Comparison of ENCODE assay signal across 19 cellular contexts in genomic region chr3:134655706-134656105, GRCh38. TPM values are rescaled to one million over a fixed set of nuclear protein-coding genes. Genes with fewer than 3 reads are reported as not detected.
DNase-seq lines count a peak whose midpoint lies in the region; ATAC-seq and TF ChIP-seq lines count a peak whose summit lies in the region.
"Had no signal": no experiment of that assay in that cellular context is flagged by ENCODE, and none has a peak within 500 bp of the region (broad histone marks: within the 10 kb centered on the region; RNA-seq: fewer than 3 reads in every experiment).

No MANE protein-coding gene starts in this region.

- H3K79me2 ChIP-seq in SK-N-SH (ENCODE audit: insufficient read depth), result no peaks in the 10 kb centered on the region

- H2AK9ac ChIP-seq in IMR-90 (replicated peaks; ENCODE audit: low read depth, low read length, poor library complexity), result no peak overlapping the region

- H3K9me1 ChIP-seq in IMR-90 (ENCODE audit: insufficient read depth, low read length), result no peaks in the 10 kb centered on the region

- no peak overlapping the region for H4K5ac ChIP-seq in IMR-90 (ENCODE audit: low read depth, low read length)

- no peak overlapping the region for H3K14ac ChIP-seq in IMR-90 (replicated peaks; ENCODE audit: low read depth, low read length)

- no peak overlapping the region for H3K27ac Mint-ChIP-seq in activated CD8-positive, alpha-beta memory T cell treated with anti-CD3 and anti-CD28 coated beads, Interleukin-2, amount 10 ng/mL, durations not matched to agents 7 days and 5 days
- no peak overlapping the region for H3K27ac Mint-ChIP-seq in osteocyte (ENCODE audit: unreplicated experiment)
- H3K27ac Mint-ChIP-seq: CD14-positive monocyte; CD4-positive, alpha-beta memory T cell; GM23338; HFFc6; IgD-negative memory B cell had no signal

- dilution Hi-C loops in IMR-90 (cut with HindIII; ENCODE audit: low sequenced_read_pairs, unreplicated experiment), result no loop called here

- peaks cover 18% of the 10 kb centered on the region for H3K27me3 ChIP-seq in IMR-90 (ENCODE audit: control insufficient read depth, insufficient read depth, low read length)
- H3K27me3 ChIP-seq in esophagus muscularis mucosa, result no peaks in the 10 kb centered on the region
- no peaks in the 10 kb centered on the region for H3K27me3 ChIP-seq in SK-N-SH (ENCODE audit: insufficient read depth)
- H3K27me3 ChIP-seq: BLaER1 had no signal

- no peaks in the 10 kb centered on the region for H3K79me1 ChIP-seq in IMR-90 (ENCODE audit: low read depth in 1 of 2, low read length in 2 of 2)

- H2BK5ac ChIP-seq in IMR-90 (ENCODE audit: low read depth, low read length, poor library complexity, severe bottlenecking), result no peak overlapping the region

- CTCF ChIA-PET in activated CD8-positive, alpha-beta memory T cell treated with anti-CD3 and anti-CD28 coated beads, Interleukin-2, amount 10 ng/mL, durations not matched to agents 7 days and 5 days (lab: Charles Lee), result no interaction called here
- CTCF ChIA-PET in IMR-90 (lab: Yijun Ruan, JAX), result no interaction called here
- CTCF ChIA-PET in SK-N-SH (lab: Yijun Ruan, JAX), result interaction anchor here (0.9 to 1.4 kb wide), 3 partner anchors 15 to 55 kb away, joined by 3 to 5 read pairs (median 4); no protein-coding TSS in a partner anchor

- H3K27me3 Mint-ChIP-seq in activated CD8-positive, alpha-beta memory T cell treated with anti-CD3 and anti-CD28 coated beads, Interleukin-2, amount 10 ng/mL, durations not matched to agents 7 days and 5 days, result peaks cover 24% of the 10 kb centered on the region
- H3K27me3 Mint-ChIP-seq in osteocyte (ENCODE audit: unreplicated experiment), result peaks cover 25% of the 10 kb centered on the region

- H2BK120ac ChIP-seq in IMR-90 (ENCODE audit: low read depth, low read length), result no peak overlapping the region

- no peaks in the 10 kb centered on the region for H3F3A ChIP-seq in SK-N-SH (replicated peaks; ENCODE audit: insufficient read depth)

- no peak overlapping the region for H3K56ac ChIP-seq in IMR-90 (ENCODE audit: extremely low read depth, insufficient read depth, low read length)

- no peak overlapping the region for H3K18ac ChIP-seq in IMR-90 (ENCODE audit: low read depth, low read length)

- DNase-seq in activated CD8-positive, alpha-beta memory T cell treated with anti-CD3 and anti-CD28 coated beads for 24 hours, result peak; percentile 17
- no peak for DNase-seq in activated CD8-positive, alpha-beta memory T cell treated with anti-CD3 and anti-CD28 coated beads, Interleukin-2, amount 10 ng/mL, durations not matched to agents 7 days and 5 days
- DNase-seq in IMR-90 (no peak), esophagus muscularis mucosa (ENCODE audit: extremely low spot score) (peak; percentile 66), osteocyte (ENCODE audit: extremely low spot score, unreplicated experiment) (peak; percentile 32), caudate nucleus (lab: John Stamatoyannopoulos, UW) (no peak), SK-N-SH (no peak)
- DNase-seq: Calu3; CD4-positive, alpha-beta memory T cell; DMS 273 treated with DMSO at 0.1 percent for 48 hours; HFFc6 had no signal

- no peak overlapping the region for H2BK15ac ChIP-seq in IMR-90 (ENCODE audit: low read depth, low read length)

- no peak for TF ChIP-seq RAD21 in IMR-90 (IDR thresholded peaks at IDR 0.05; ENCODE audit: low read length)
- TF ChIP-seq RAD21 in SK-N-SH (IDR thresholded peaks at IDR 0.05; ENCODE audit: low read length), result no peak

- no peak overlapping the region for H4K91ac ChIP-seq in IMR-90 (ENCODE audit: insufficient read depth, low read depth, low read length)

- H3K4me1 ChIP-seq in IMR-90 (ENCODE audit: control insufficient read depth, insufficient read depth, low read length) (no peaks in the 10 kb centered on the region), esophagus muscularis mucosa (peaks cover 16 to 20% (median 18%) of the 10 kb centered on the region in 4 donors), SK-N-SH (ENCODE audit: control insufficient read depth in 1 of 2, insufficient read depth in 2 of 2, low read depth in 1 of 2, low read length in 1 of 2) (peaks cover 5 to 7% of the 10 kb centered on the region in 2 experiments; a peak in 1 of 4 replicates)
- H3K4me1 ChIP-seq: A549 had no signal

- no peak overlapping the region for H4K8ac ChIP-seq in IMR-90 (ENCODE audit: low read depth in 2 of 2, low read length in 2 of 2)

- no peak for ATAC-seq in activated CD8-positive, alpha-beta memory T cell treated with anti-CD3 and anti-CD28 coated beads, Interleukin-2, amount 10 ng/mL, durations not matched to agents 7 days and 5 days
- ATAC-seq in IMR-90 (ENCODE audit: low read depth) (no peak), GM18861 (IDR thresholded peaks at IDR 0.05; ENCODE audit: unreplicated experiment) (no peak)
- ATAC-seq: A549, GM23338, HCT116 had no signal

- no peak overlapping the region for H3K23ac ChIP-seq in IMR-90 (ENCODE audit: low read depth, low read length)

- intact Hi-C loops in IMR-90 (cut with micrococcal nuclease), result no loop called here
- intact Hi-C loops in esophagus muscularis mucosa (cut with DNase I), result loop anchor here (10.0 kb wide), 1 partner anchor 99 kb away; no protein-coding TSS in a partner anchor

- H3K4ac ChIP-seq in IMR-90 (ENCODE audit: low read depth, low read length), result no peak overlapping the region

- POLR2A ChIA-PET in IMR-90 (lab: Charles Lee; ENCODE audit: unreplicated experiment), result no interaction called here
- POLR2A ChIA-PET in SK-N-SH (lab: Yijun Ruan, JAX), result no interaction called here

- H3K27ac ChIP-seq in IMR-90 (ENCODE audit: insufficient read depth, low read length) (no peak overlapping the region), esophagus muscularis mucosa (replicated peaks in 1 of 4) (no peak overlapping the region), caudate nucleus (ENCODE audit: low read depth, low read length) (no peak overlapping the region), SK-N-SH (ENCODE audit: low read depth in 2 of 2, low read length in 1 of 2) (no peak overlapping the region)
- H3K27ac ChIP-seq: 22Rv1, A549, BLaER1 had no signal

- no CpG with 5 or more reads among the region's 4 CpGs for WGBS in IMR-90 (ENCODE audit: extremely low coverage in 2 of 2, insufficient read length in 1 of 2), 2 experiments
- 93% methylated on average over 4 of the region's 4 CpGs for WGBS in esophagus muscularis mucosa
- 49% methylated on average over 4 of the region's 4 CpGs for WGBS in SK-N-SH (ENCODE audit: low lambda C conversion rate)

- H3K9me3 ChIP-seq in IMR-90 (ENCODE audit: control insufficient read depth, insufficient read depth, low read length), result no peaks in the 10 kb centered on the region
- no peaks in the 10 kb centered on the region for H3K9me3 ChIP-seq in esophagus muscularis mucosa
- no peaks in the 10 kb centered on the region for H3K9me3 ChIP-seq in SK-N-SH
- H3K9me3 ChIP-seq: A549, BLaER1 had no signal

- H3K9ac ChIP-seq in IMR-90 (ENCODE audit: low read depth, low read length), result no peak overlapping the region
- no peak overlapping the region for H3K9ac ChIP-seq in SK-N-SH
- H3K9ac ChIP-seq: BLaER1 had no signal

- no peak overlapping the region for H2AK5ac ChIP-seq in IMR-90 (ENCODE audit: low read depth, low read length)

- no TSS peak for BruUV-seq in IMR-90 (replicated peaks; lab: Mats Ljungman, UMichigan)

- H3K4me3 ChIP-seq in IMR-90 (ENCODE audit: insufficient read depth, low read depth, low read length), result no peak overlapping the region
- no peak overlapping the region for H3K4me3 ChIP-seq in esophagus muscularis mucosa
- H3K4me3 ChIP-seq in SK-N-SH (ENCODE audit: low read depth in 2 of 2, low read length in 1 of 2), result no peak overlapping the region
- H3K4me3 ChIP-seq: A549, BLaER1, GM23338 had no signal

- no peaks in the 10 kb centered on the region for H3K36me3 ChIP-seq in IMR-90 (ENCODE audit: control insufficient read depth, insufficient read depth, low read length)
- no peaks in the 10 kb centered on the region for H3K36me3 ChIP-seq in esophagus muscularis mucosa
- H3K36me3 ChIP-seq in SK-N-SH (replicated peaks in 1 of 2; ENCODE audit: control insufficient read depth in 1 of 2, insufficient read depth in 2 of 2, low read length in 1 of 2), result no peaks in the 10 kb centered on the region
- H3K36me3 ChIP-seq: BLaER1 had no signal

- no peak overlapping the region for H3K4me2 ChIP-seq in IMR-90 (ENCODE audit: low read depth, low read length)
- no peak overlapping the region for H3K4me2 ChIP-seq in SK-N-SH
- H3K4me2 ChIP-seq: A549, BLaER1, GM23338 had no signal

- no peak overlapping the region for H2BK20ac ChIP-seq in IMR-90 (ENCODE audit: low read depth, low read length)

- in situ Hi-C loops in IMR-90 (cut with MboI; ENCODE audit: low sequenced_read_pairs), result no loop called here

- TF ChIP-seq CTCF in IMR-90 (conservative IDR thresholded peaks at IDR 0.05; ENCODE audit: low read depth, low read length) (no peak), esophagus muscularis mucosa (IDR thresholded peaks at IDR 0.05) (no peak), osteocyte (IDR thresholded peaks at IDR 0.05) (no peak), SK-N-SH (IDR thresholded peaks at IDR 0.05) (no peak)

- H3K4me1 Mint-ChIP-seq in activated CD8-positive, alpha-beta memory T cell treated with anti-CD3 and anti-CD28 coated beads, Interleukin-2, amount 10 ng/mL, durations not matched to agents 7 days and 5 days, result no peaks in the 10 kb centered on the region
- peaks cover 13% of the 10 kb centered on the region for H3K4me1 Mint-ChIP-seq in osteocyte (ENCODE audit: unreplicated experiment)

- no peaks in the 10 kb centered on the region for H3K9me2 ChIP-seq in SK-N-SH

- no peak for TF ChIP-seq EP300 in esophagus muscularis mucosa (IDR thresholded peaks at IDR 0.05)
- TF ChIP-seq EP300 in SK-N-SH (IDR thresholded peaks at IDR 0.05; ENCODE audit: borderline replicate concordance in 1 of 2, low read depth in 1 of 2, low read length in 1 of 2), result no peak

- TF ChIP-seq POLR2A in IMR-90 (IDR thresholded peaks at IDR 0.05; ENCODE audit: low read depth, low read length), result no peak
- no peak for TF ChIP-seq POLR2A in esophagus muscularis mucosa (IDR thresholded peaks at IDR 0.05; ENCODE audit: low read depth)

- H3K4me3 Mint-ChIP-seq in activated CD8-positive, alpha-beta memory T cell treated with anti-CD3 and anti-CD28 coated beads, Interleukin-2, amount 10 ng/mL, durations not matched to agents 7 days and 5 days, result no peak overlapping the region
- H3K4me3 Mint-ChIP-seq in osteocyte (ENCODE audit: unreplicated experiment), result no peak overlapping the region
- H3K4me3 Mint-ChIP-seq: CD14-positive monocyte, GM23338, HFFc6 had no signal

- no peaks in the 10 kb centered on the region for H3K36me3 Mint-ChIP-seq in activated CD8-positive, alpha-beta memory T cell treated with anti-CD3 and anti-CD28 coated beads, Interleukin-2, amount 10 ng/mL, durations not matched to agents 7 days and 5 days
- no peaks in the 10 kb centered on the region for H3K36me3 Mint-ChIP-seq in osteocyte (ENCODE audit: unreplicated experiment)
- H3K36me3 Mint-ChIP-seq: CD14-positive monocyte; CD4-positive, alpha-beta memory T cell had no signal

- H3K9me3 Mint-ChIP-seq in activated CD8-positive, alpha-beta memory T cell treated with anti-CD3 and anti-CD28 coated beads, Interleukin-2, amount 10 ng/mL, durations not matched to agents 7 days and 5 days (ENCODE audit: low read depth), result no peaks in the 10 kb centered on the region
- H3K9me3 Mint-ChIP-seq in osteocyte (ENCODE audit: unreplicated experiment), result no peaks in the 10 kb centered on the region
- H3K9me3 Mint-ChIP-seq: CD14-positive monocyte, GM23338, HFFc6 had no signal

- no peaks in the 10 kb centered on the region for H4K20me1 ChIP-seq in IMR-90 (ENCODE audit: insufficient read depth, low read length)
- no peaks in the 10 kb centered on the region for H4K20me1 ChIP-seq in SK-N-SH (ENCODE audit: insufficient read depth)
- H4K20me1 ChIP-seq: BLaER1 had no signal

- peak overlapping the region; percentile 18 for H2AFZ ChIP-seq in IMR-90 (replicated peaks; ENCODE audit: low read length, poor library complexity)
- no peak overlapping the region for H2AFZ ChIP-seq in SK-N-SH (ENCODE audit: low read depth)
- H2AFZ ChIP-seq: GM23338 had no signal

RNA-seq across cellular contexts. Expression of gene KY, which starts 4.9 kb away (rescaled TPM):
- total RNA-seq in activated CD8-positive, alpha-beta memory T cell treated with anti-CD3 and anti-CD28 coated beads, Interleukin-2, amount 10 ng/mL, durations not matched to agents 7 days and 5 days, result not detected
- total RNA-seq in IMR-90 (2012; rRNA removed) (under 0.01 TPM in 2 replicates), esophagus muscularis mucosa (1 to 10 TPM in 2 of 4 donors, under 1 TPM in 2; 0.33 to 1.9 (median 0.81) TPM), osteocyte (not detected in 2 replicates)
- polyA plus RNA-seq in IMR-90 (2012; rRNA removed) (0.04 and 0.09 TPM in 2 replicates), SK-N-SH (2012; rRNA removed) (1.9 and 2.4 TPM in 2 replicates)
- polyA plus RNA-seq in IMR-90 (2012; cell fraction: cytosol; rRNA removed), result 0.02 TPM in 2 replicates
- 0.02 and 0.04 TPM in 2 replicates for polyA plus RNA-seq in IMR-90 (2012; cell fraction: nucleus; rRNA removed; ENCODE audit: low replicate concordance)
- polyA plus RNA-seq in SK-N-SH (2012; cell fraction: cytosol; rRNA removed), result 1.2 and 1.4 TPM in 2 replicates
- polyA plus RNA-seq in SK-N-SH (2012; cell fraction: nucleus; rRNA removed), result 3.1 and 3.3 TPM in 2 replicates
- total RNA-seq: Calu3; CD4-positive, alpha-beta memory T cell; GM23338 had no signal
- polyA plus RNA-seq: CD4-positive, alpha-beta memory T cell; GM23338; IgD-negative memory B cell had no signal

Comparison
In these comparisons a context has a peak if more than half of its experiments do, and no peak if none do; other contexts are left out.
1. DNase-seq: peak in activated CD8-positive, alpha-beta memory T cell treated with anti-CD3 and anti-CD28 coated beads for 24 hours (single experiment), esophagus muscularis mucosa (single experiment) and osteocyte (single experiment); none in activated CD8-positive, alpha-beta memory T cell treated with anti-CD3 and anti-CD28 coated beads, Interleukin-2, amount 10 ng/mL, durations not matched to agents 7 days and 5 days (single experiment), IMR-90 (single experiment), caudate nucleus (0 of 61) and SK-N-SH (single experiment).